Comparison of ENCODE assay signal across 30 cellular contexts in the genomic region with DNA sequence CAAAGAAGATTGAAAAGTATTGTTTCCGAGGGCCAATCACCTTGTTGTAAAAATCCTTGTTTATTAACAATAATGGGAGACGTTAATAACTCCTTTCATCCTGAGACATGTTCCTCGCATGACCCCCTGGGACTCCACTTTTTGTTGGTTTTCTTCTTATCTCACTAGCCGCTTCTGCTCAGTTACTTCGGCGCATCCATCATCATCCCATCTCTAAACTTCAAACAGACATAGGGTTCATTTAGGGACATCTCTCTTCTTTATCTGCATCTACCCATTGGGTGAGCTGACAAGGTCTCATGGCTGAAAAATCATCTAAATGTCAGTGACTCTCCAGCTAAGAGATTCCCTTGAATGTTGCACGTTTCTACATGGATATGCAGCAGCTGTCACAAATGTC.
A peak's percentile ranks its signal among the peaks of the same experiment; 100 is the strongest.
DNase-seq lines count a peak whose midpoint lies in the region; ATAC-seq, FAIRE-seq and TF ChIP-seq lines count a peak whose summit lies in the region.
"Had no signal": no experiment of that assay in that cellular context is flagged by ENCODE, and none has a peak within 500 bp of the region (broad histone marks: within the 10 kb centered on the region; RNA-seq: fewer than 3 reads in every experiment).

No MANE protein-coding gene starts in this region.

- 65% methylated on average over 7 of the region's 7 CpGs for WGBS in HepG2 (ENCODE audit: low lambda C conversion rate)
- WGBS in right lobe of liver (ENCODE audit: insufficient coverage, low coverage, low lambda C conversion rate, missing lambda C conversion rate): 56% methylated on average over 6 of the region's 7 CpGs
- 0% methylated on average over 7 of the region's 7 CpGs for WGBS in K562 (ENCODE audit: insufficient coverage, low coverage, missing lambda C conversion rate)

- TF ChIP-seq POLR2A in HepG2 (IDR thresholded peaks at IDR 0.05; ENCODE audit: insufficient read depth in 1 of 2, low read depth in 2 of 2, low read length in 2 of 2) (no peak), right lobe of liver (IDR thresholded peaks at IDR 0.05) (no peak), K562 (conservative IDR thresholded peaks at IDR 0.05) (no peak)

- TF ChIP-seq RAD21 in HepG2 (CRISPR knock-in tag; IDR thresholded peaks at IDR 0.05) (no peak), K562 (CRISPR knock-in tag; conservative IDR thresholded peaks at IDR 0.05 in 1 of 2, IDR thresholded peaks at IDR 0.05 in 1 of 2) (no peak)

- H2AFZ ChIP-seq in HepG2 (ENCODE audit: low read length) (no peak overlapping the region), K562 (ENCODE audit: low read depth, low read length) (no peak overlapping the region)

- POLR2A ChIA-PET in HepG2 (lab: Yijun Ruan, JAX) (no interaction called here), K562 (lab: Yijun Ruan, JAX) (no interaction called here)

- ATAC-seq in HepG2: no peak
- no peak for ATAC-seq in right lobe of liver
- ATAC-seq in K562: no peak
- ATAC-seq: A549; CD8-positive, alpha-beta T cell had no signal

- in situ Hi-C loops in HepG2 (cut with HindIII; ENCODE audit: extremely low pct_ligation_motif_present, low pct_unique_long_range_greater_than_20kb) (no loop called here), K562 (cut with MboI) (no loop called here)

- no peaks in the 10 kb centered on the region for H3K36me3 ChIP-seq in HepG2 (replicated peaks in 1 of 2; ENCODE audit: control insufficient read depth in 1 of 2, insufficient read depth in 2 of 2, low read length in 2 of 2)
- H3K36me3 ChIP-seq in right lobe of liver: no peaks in the 10 kb centered on the region
- no peaks in the 10 kb centered on the region for H3K36me3 ChIP-seq in K562 (ENCODE audit: control insufficient read depth, insufficient read depth, low read length)
- H3K36me3 ChIP-seq: BE2C; BLaER1; BLaER1 treated with 17β-estradiol and CSF1 and Interleukin-3, amounts not matched to agents 10 nM and 100 nM had no signal

- H3K4me2 ChIP-seq in HepG2 (ENCODE audit: low read depth, low read length) (no peak overlapping the region), K562 (ENCODE audit: insufficient read depth, low read length) (no peak overlapping the region)
- H3K4me2 ChIP-seq: A549; BLaER1; BLaER1 treated with 17β-estradiol and CSF1 and Interleukin-3, amounts not matched to agents 10 nM and 100 nM had no signal

- H3K27me3 ChIP-seq in HepG2 (ENCODE audit: control insufficient read depth in 1 of 2, insufficient read depth in 2 of 2, low read length in 2 of 2): no peaks in the 10 kb centered on the region
- no peaks in the 10 kb centered on the region for H3K27me3 ChIP-seq in right lobe of liver
- no peaks in the 10 kb centered on the region for H3K27me3 ChIP-seq in K562 (ENCODE audit: control insufficient read depth in 2 of 2, insufficient read depth in 2 of 2, low read length in 2 of 2)
- H3K27me3 ChIP-seq: BE2C; BLaER1; BLaER1 treated with 17β-estradiol and CSF1 and Interleukin-3, amounts not matched to agents 10 nM and 100 nM had no signal

- TF ChIP-seq EP300 in HepG2 (IDR thresholded peaks at IDR 0.05; ENCODE audit: low read depth in 2 of 2, low read length in 2 of 2): no peak
- no peak for TF ChIP-seq EP300 in HepG2 (CRISPR knock-in tag; IDR thresholded peaks at IDR 0.05; ENCODE audit: borderline replicate concordance)
- no peak for TF ChIP-seq EP300 in K562 (IDR thresholded peaks at IDR 0.05; ENCODE audit: low read length)

- H3K9ac ChIP-seq in HepG2 (ENCODE audit: insufficient read depth, low read depth, low read length) (no peak overlapping the region), K562 (ENCODE audit: insufficient read depth in 1 of 2, low read depth in 2 of 2, low read length in 2 of 2) (no peak overlapping the region)
- H3K9ac ChIP-seq: BLaER1; BLaER1 treated with 17β-estradiol and CSF1 and Interleukin-3, amounts not matched to agents 10 nM and 100 nM had no signal

- TF ChIP-seq CTCF in HepG2 (CRISPR knock-in tag; IDR thresholded peaks at IDR 0.05): no peak
- no peak for TF ChIP-seq CTCF in right lobe of liver (IDR thresholded peaks at IDR 0.05)
- no peak for TF ChIP-seq CTCF in K562 (IDR thresholded peaks at IDR 0.05 in 2 of 3, conservative IDR thresholded peaks at IDR 0.05 in 1 of 3; ENCODE audit: insufficient read depth in 2 of 3, low read depth in 1 of 3, low read length in 3 of 3)

- intact Hi-C loops in HepG2 (cut with micrococcal nuclease; ENCODE audit: unreplicated experiment): no loop called here
- intact Hi-C loops in right lobe of liver (cut with DNase I): no loop called here
- intact Hi-C loops in K562 (cut with micrococcal nuclease): no loop called here

- H3K4me1 ChIP-seq in HepG2 (ENCODE audit: insufficient read depth, low read length): no peaks in the 10 kb centered on the region
- no peaks in the 10 kb centered on the region for H3K4me1 ChIP-seq in right lobe of liver
- H3K4me1 ChIP-seq in K562 (replicated peaks in 1 of 2; ENCODE audit: control insufficient read depth in 2 of 2, insufficient read depth in 2 of 2, low read length in 2 of 2): no peaks in the 10 kb centered on the region; a peak in 1 of 5 replicates
- H3K4me1 ChIP-seq: A549; BE2C; BLaER1; BLaER1 treated with 17β-estradiol and CSF1 and Interleukin-3, amounts not matched to agents 10 nM and 100 nM had no signal

- CTCF ChIA-PET in HepG2 (lab: Yijun Ruan, JAX; ENCODE audit: low intra/inter-chr PET ratio, low total read pairs) (no interaction called here), K562 (lab: Yijun Ruan, JAX; ENCODE audit: low intra/inter-chr PET ratio) (no interaction called here)

- BruUV-seq in HepG2 (replicated peaks; lab: Mats Ljungman, UMichigan) (no TSS peak), K562 (replicated peaks; lab: Mats Ljungman, UMichigan) (no TSS peak)

- no peaks in the 10 kb centered on the region for H3K79me2 ChIP-seq in HepG2 (ENCODE audit: insufficient read depth, low read length)
- H3K79me2 ChIP-seq in K562 (ENCODE audit: control insufficient read depth, insufficient read depth, low read length): no peaks in the 10 kb centered on the region

- H4K20me1 ChIP-seq in HepG2 (ENCODE audit: insufficient read depth, low read length): no peaks in the 10 kb centered on the region
- no peaks in the 10 kb centered on the region for H4K20me1 ChIP-seq in K562 (replicated peaks; ENCODE audit: control insufficient read depth, insufficient read depth, low read length)
- H4K20me1 ChIP-seq: BLaER1; BLaER1 treated with 17β-estradiol and CSF1 and Interleukin-3, amounts not matched to agents 10 nM and 100 nM had no signal

- DNase-seq in HepG2 (ENCODE audit: low spot score): no peak
- no peak for DNase-seq in right lobe of liver
- no peak for DNase-seq in K562 (ENCODE audit: extremely low read depth in 1 of 4, low spot score in 3 of 4)
- no peak for DNase-seq in activated CD4-positive, alpha-beta T cell treated with anti-CD3 and anti-CD28 coated beads, Interleukin-2, amount 50 U/mL, for 1 hour
- DNase-seq: 8988T; ACHN; AML-193; BE2C; C1 segment of cervical spinal cord; Caco-2; Calu3; CD4-positive, alpha-beta memory T cell; CD4-positive, alpha-beta T cell; CD4-positive, CD25-positive, alpha-beta regulatory T cell; CD8-positive, alpha-beta memory T cell; CD8-positive, alpha-beta T cell; COR-L47; DMS 273 treated with DMSO at 0.1 percent for 48 hours; DMS153; DMS79; DMS79 treated with DMSO at 0.1 percent for 48 hours; DND-41; EL had no signal

- H3K27ac ChIP-seq in HepG2 (ENCODE audit: extremely low read length, insufficient read depth, low read length) (no peak overlapping the region), right lobe of liver (no peak overlapping the region), K562 (ENCODE audit: extremely low read depth, low read depth, low read length) (no peak overlapping the region)
- H3K27ac ChIP-seq: 22Rv1; A549; BLaER1; BLaER1 treated with 17β-estradiol and CSF1 and Interleukin-3, amounts not matched to agents 10 nM and 100 nM; C4-2B had no signal

- H3K4me3 ChIP-seq in HepG2 (replicated peaks in 1 of 3; ENCODE audit: insufficient read depth in 1 of 3, low read depth in 2 of 3, low read length in 3 of 3) (no peak overlapping the region), right lobe of liver (no peak overlapping the region), K562 (no peak overlapping the region)
- H3K4me3 ChIP-seq: A549; BLaER1; BLaER1 treated with 17β-estradiol and CSF1 and Interleukin-3, amounts not matched to agents 10 nM and 100 nM had no signal

- H3K9me3 ChIP-seq in HepG2 (ENCODE audit: low read length): no peaks in the 10 kb centered on the region
- H3K9me3 ChIP-seq in right lobe of liver: no peaks in the 10 kb centered on the region
- no peaks in the 10 kb centered on the region for H3K9me3 ChIP-seq in K562 (replicated peaks; ENCODE audit: control insufficient read depth, insufficient read depth, low read depth, low read length)
- H3K9me3 ChIP-seq: A549, BE2C, Caco-2 had no signal

- no peak for FAIRE-seq in HepG2 (lab: Jason Lieb, UNC)
- no peak for FAIRE-seq in K562 (lab: Jason Lieb, UNC)
- FAIRE-seq: A204.1, A549, D721Med had no signal

- no peaks in the 10 kb centered on the region for H3K9me1 ChIP-seq in K562 (ENCODE audit: control insufficient read depth, insufficient read depth, low read length)

TF ChIP-seq in HepG2, 621 proteins besides CTCF, POLR2A, EP300 and RAD21:
- TF ChIP-seq ZBTB7B (CRISPR knock-in tag; IDR thresholded peaks at IDR 0.05) (no peak), CREB1 (IDR thresholded peaks at IDR 0.05) (0 out of 2 replicates have a peak, but pooled peaks have one; percentile 4), CREB1 (CRISPR knock-in tag; IDR thresholded peaks at IDR 0.05) (no peak)

TF ChIP-seq in K562, 482 proteins besides CTCF, POLR2A, EP300 and RAD21 (continues in another document):
- TF ChIP-seq, protein P1, sequence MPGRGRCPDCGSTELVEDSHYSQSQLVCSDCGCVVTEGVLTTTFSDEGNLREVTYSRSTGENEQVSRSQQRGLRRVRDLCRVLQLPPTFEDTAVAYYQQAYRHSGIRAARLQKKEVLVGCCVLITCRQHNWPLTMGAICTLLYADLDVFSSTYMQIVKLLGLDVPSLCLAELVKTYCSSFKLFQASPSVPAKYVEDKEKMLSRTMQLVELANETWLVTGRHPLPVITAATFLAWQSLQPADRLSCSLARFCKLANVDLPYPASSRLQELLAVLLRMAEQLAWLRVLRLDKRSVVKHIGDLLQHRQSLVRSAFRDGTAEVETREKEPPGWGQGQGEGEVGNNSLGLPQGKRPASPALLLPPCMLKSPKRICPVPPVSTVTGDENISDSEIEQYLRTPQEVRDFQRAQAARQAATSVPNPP (IDR thresholded peaks at IDR 0.05; ENCODE audit: borderline replicate concordance, insufficient read depth, insufficient read length): no peak
- TF ChIP-seq TRIM28 (IDR thresholded peaks at IDR 0.05) (no peak), MEIS2 (IDR thresholded peaks at IDR 0.05; ENCODE audit: partially characterized antibody) (peak; percentile 53), CTBP1 (IDR thresholded peaks at IDR 0.05; ENCODE audit: borderline replicate concordance) (peak; percentile 29; the same call in 1 of the 2 replicates)

Comparison
In these comparisons a context has a peak if more than half of its experiments do, and no peak if none do; other contexts are left out.
1. Of the 241 proteins assayed by ChIP-seq in both HepG2 and K562: peak only in HepG2: none; only in K562: MEIS2; in both: none; in neither: 238; mixed calls (peak in some experiments, not most) for 2.